Comparison of ENCODE assay signal across 21 cellular contexts in genomic region chr5:87912419-87912818, GRCh38.
DNase-seq lines count a peak whose midpoint lies in the region; ATAC-seq, FAIRE-seq and TF ChIP-seq lines count a peak whose summit lies in the region.
"Had no signal": no experiment of that assay in that cellular context is flagged by ENCODE, and none has a peak within 500 bp of the region (broad histone marks: within the 10 kb centered on the region; RNA-seq: fewer than 3 reads in every experiment).

No MANE protein-coding gene starts in this region.

- TF ChIP-seq POLR2A in right lobe of liver (IDR thresholded peaks at IDR 0.05) = no peak

- no peaks in the 10 kb centered on the region for H4K20me1 ChIP-seq in PC-3 (ENCODE audit: low read length)
- H4K20me1 ChIP-seq: BLaER1 had no signal

- no peaks in the 10 kb centered on the region for H3K79me2 ChIP-seq in PC-3 (ENCODE audit: low read length)

- ATAC-seq in PC-3 = peak; percentile 89
- no peak for ATAC-seq in right lobe of liver
- ATAC-seq: CD8-positive, alpha-beta T cell had no signal

- H3K27me3 ChIP-seq in PC-3 (ENCODE audit: low read length) = no peaks in the 10 kb centered on the region
- no peaks in the 10 kb centered on the region for H3K27me3 ChIP-seq in right lobe of liver
- H3K27me3 ChIP-seq: BLaER1 had no signal

- H3K9ac ChIP-seq in PC-3 (ENCODE audit: low read length) = no peak overlapping the region
- H3K9ac ChIP-seq: BLaER1, GM23248 had no signal

- no peak for FAIRE-seq in urothelium cell line (lab: Jason Lieb, UNC)
- FAIRE-seq: A204.1, G401.6, GM12892, H1 had no signal

- BruUV-seq in PC-3 (replicated peaks; lab: Mats Ljungman, UMichigan) = no TSS peak

- H3K9me3 ChIP-seq in PC-3 (ENCODE audit: low read length) (no peaks in the 10 kb centered on the region), right lobe of liver (no peaks in the 10 kb centered on the region)
- H3K9me3 ChIP-seq: BLaER1, Caco-2 had no signal

- H3K27ac ChIP-seq in PC-3 (ENCODE audit: low read length) (peak overlapping the region; percentile 59), right lobe of liver (no peak overlapping the region)
- H3K27ac ChIP-seq: BLaER1, C4-2B, GM23248 had no signal

- peaks cover 5% of the 10 kb centered on the region for H3F3A ChIP-seq in PC-3 (ENCODE audit: low read length, unreplicated experiment)

- no peak for TF ChIP-seq CTCF in PC-3 (conservative IDR thresholded peaks at IDR 0.05; ENCODE audit: low read depth, low read length)
- TF ChIP-seq CTCF in epithelial cell of esophagus (IDR thresholded peaks at IDR 0.05; ENCODE audit: insufficient read depth, low read depth, low read length, missing control alignments) = no peak
- TF ChIP-seq CTCF in right lobe of liver (IDR thresholded peaks at IDR 0.05) = no peak

- intact Hi-C loops in PC-3 (cut with micrococcal nuclease) = no loop called here
- intact Hi-C loops in right lobe of liver (cut with DNase I) = no loop called here

- DNase-seq in HT1080 (ENCODE audit: low read depth) = peak; percentile 74
- DNase-seq in PC-3 = peak; percentile 87
- DNase-seq in epithelial cell of esophagus (ENCODE audit: low read depth) = peak; percentile 10
- peak; percentile 7 for DNase-seq in urothelium cell line (ENCODE audit: low spot score)
- no peak for DNase-seq in NCI-H1105 treated with DMSO at 0.1 percent for 48 hours (lab: John Stamatoyannopoulos, UW)
- no peak for DNase-seq in right lobe of liver
- DNase-seq in cerebellar cortex (ENCODE audit: low spot score) = no peak
- DNase-seq: Caco-2; CD4-positive, CD25-positive, alpha-beta regulatory T cell; CD8-positive, alpha-beta T cell; DMS153; DND-41; GM23248; H7; HCEC 1CT had no signal

- POLR2A ChIA-PET in PC-3 (lab: Charles Lee; ENCODE audit: unreplicated experiment) = no interaction called here

- WGBS in right lobe of liver (ENCODE audit: insufficient coverage, low coverage, low lambda C conversion rate, missing lambda C conversion rate) = no CpG with 5 or more reads among the region's 1 CpG

- no peaks in the 10 kb centered on the region for H3K9me2 ChIP-seq in PC-3 (replicated peaks; ENCODE audit: low read length)

- H2AFZ ChIP-seq in PC-3 (ENCODE audit: low read length) = 0 out of 2 replicates have a peak overlapping the region, but pooled peaks have one; percentile 2
- H2AFZ ChIP-seq: GM23248 had no signal

- H3K4me2 ChIP-seq in PC-3 (ENCODE audit: low read length) = no peak overlapping the region
- H3K4me2 ChIP-seq: BLaER1 had no signal

- H3K36me3 ChIP-seq in PC-3 (ENCODE audit: low read depth, low read length) = no peaks in the 10 kb centered on the region
- no peaks in the 10 kb centered on the region for H3K36me3 ChIP-seq in right lobe of liver
- H3K36me3 ChIP-seq: BLaER1 had no signal

- H3K4me1 ChIP-seq in PC-3 (ENCODE audit: insufficient read depth, low read length) = peaks cover 18% of the 10 kb centered on the region
- H3K4me1 ChIP-seq in right lobe of liver = no peaks in the 10 kb centered on the region
- H3K4me1 ChIP-seq: BLaER1, Caco-2 had no signal

- CTCF ChIA-PET in PC-3 (lab: Charles Lee) = no interaction called here

- H3K4me3 ChIP-seq in PC-3 (ENCODE audit: low read length) (no peak overlapping the region), epithelial cell of esophagus (ENCODE audit: low read length) (no peak overlapping the region), right lobe of liver (no peak overlapping the region)
- H3K4me3 ChIP-seq: BLaER1, GM23248 had no signal

Comparison
In these comparisons a context has a peak if more than half of its experiments do, and no peak if none do; other contexts are left out.
1. DNase-seq: peak in HT1080 (single experiment), PC-3 (single experiment), epithelial cell of esophagus (single experiment) and urothelium cell line (single experiment); none in NCI-H1105 treated with DMSO at 0.1 percent for 48 hours (single experiment), right lobe of liver (0 of 3) and cerebellar cortex (single experiment).